Comparison of ENCODE assay signal across 8 cellular contexts in genomic region chr19:6674868-6675305, GRCh38. TPM values are rescaled to one million over a fixed set of nuclear protein-coding genes. Genes with fewer than 3 reads are reported as not detected.
DNase-seq lines count a peak whose midpoint lies in the region; ATAC-seq and TF ChIP-seq lines count a peak whose summit lies in the region.

No MANE protein-coding gene starts in this region.

- ATAC-seq in HG02938 (IDR thresholded peaks at IDR 0.05; ENCODE audit: unreplicated experiment) (peak; percentile 49), RWPE2 (ENCODE audit: low read depth) (peak; percentile 75), left cardiac atrium (peak; percentile 29 to 68), HG02852 (IDR thresholded peaks at IDR 0.05; ENCODE audit: unreplicated experiment) (no peak)

- TF ChIP-seq CTCF in GM10266 (IDR thresholded peaks at IDR 0.05; ENCODE audit: control insufficient read depth, insufficient read depth, low read depth, missing control alignments) (peak; percentile 26), RWPE2 (IDR thresholded peaks at IDR 0.05; ENCODE audit: poor library complexity, severe bottlenecking) (no peak)

- H3K36me3 ChIP-seq in RWPE2 (ENCODE audit: low read depth): no peaks in the 10 kb centered on the region

- H3K9me3 ChIP-seq in RWPE2 (ENCODE audit: severe bottlenecking): no peaks in the 10 kb centered on the region

- intact Hi-C loops in left cardiac atrium (cut with DNase I): no loop called here

- peak; percentile 89 for DNase-seq in GM10266 (ENCODE audit: extremely low spot score)
- no peak for DNase-seq in RWPE2 (ENCODE audit: low spot score)
- DNase-seq in activated effector memory CD4-positive, alpha-beta T cell treated with Interleukin-2 at 50 U/mL for 16 hours: peak; percentile 85
- peak; percentile 54 for DNase-seq in left cardiac atrium
- peak; percentile 76 to 78 for DNase-seq in stimulated activated CD4-positive, alpha-beta T cell treated with anti-CD3 and anti-CD28 coated beads, Interleukin-1b, Interleukin-23, amount 100 ng/mL, for 1 hour (ENCODE audit: low read depth in 2 of 2)
- DNase-seq in NCI-H526 treated with DMSO at 0.1 percent for 48 hours (lab: John Stamatoyannopoulos, UW): no peak

- no peaks in the 10 kb centered on the region for H3K27me3 ChIP-seq in RWPE2 (ENCODE audit: insufficient read depth, poor library complexity, severe bottlenecking)

- peaks cover 5% of the 10 kb centered on the region for H3K4me1 ChIP-seq in RWPE2 (ENCODE audit: insufficient read depth, poor library complexity, severe bottlenecking)

- H3K4me3 ChIP-seq in RWPE2 (ENCODE audit: severe bottlenecking): no peak overlapping the region

- H3K27ac ChIP-seq in RWPE2 (ENCODE audit: poor library complexity, severe bottlenecking): no peak overlapping the region

RNA-seq across cellular contexts. Expression of gene TNFSF14, which starts 4.9 kb away (rescaled TPM):
- total RNA-seq in left cardiac atrium: 1 to 10 TPM; 2.1 to 3.2 TPM

RNA-seq across cellular contexts. Expression of gene C3, which starts 45.6 kb away (rescaled TPM):
- 1,000 to 10,000 TPM in 1 of 2 donors, 100 to 1,000 TPM in 1; 373 to 1,073 TPM for total RNA-seq in left cardiac atrium

Comparison
In these comparisons a context has a peak if more than half of its experiments do, and no peak if none do; other contexts are left out.
1. DNase-seq: peak in GM10266 (single experiment), activated effector memory CD4-positive, alpha-beta T cell treated with Interleukin-2 at 50 U/mL for 16 hours (single experiment), left cardiac atrium (single experiment) and stimulated activated CD4-positive, alpha-beta T cell treated with anti-CD3 and anti-CD28 coated beads, Interleukin-1b, Interleukin-23, amount 100 ng/mL, for 1 hour (2 of 2); none in RWPE2 (single experiment) and NCI-H526 treated with DMSO at 0.1 percent for 48 hours (single experiment).